In genomic region chr1:29286194-29286767, GRCh38 we compare ENCODE assay signal across 24 cellular contexts. TPM values are rescaled to one million over a fixed set of nuclear protein-coding genes. Genes with fewer than 3 reads are reported as not detected.
"Had no signal": no experiment of that assay in that cellular context is flagged by ENCODE, and none has a peak within 500 bp of the region (broad histone marks: within the 10 kb centered on the region; RNA-seq: fewer than 3 reads in every experiment).

No MANE protein-coding gene starts in this region.

- DNase-seq: activated CD4-positive, alpha-beta memory T cell treated with anti-CD3 and anti-CD28 coated beads for 36 hours; activated CD4-positive, alpha-beta T cell treated with anti-CD3 and anti-CD28 coated beads for 48 hours; activated gamma-delta T cell treated with Interleukin-2 at 50 U/mL for 16 hours; activated T-cell treated with anti-CD3 and anti-CD28 coated beads, Interleukin-2, amount 50 U/mL, for 72 hours; cerebellar nuclear complex; cortex of kidney; endodermal cell; foreskin fibroblast; immature natural killer cell; kidney glomerular epithelial cell; left lung; naive thymus-derived CD8-positive, alpha-beta T cell; psoas muscle; stimulated activated CD4-positive, alpha-beta T cell treated with anti-CD3 and anti-CD28 coated beads, Interleukin-12 subunit alpha, Interleukin-12 subunit beta, amount 100 ng/mL, for 4 hours; stimulated activated CD4-positive, alpha-beta T cell treated with anti-CD3 and anti-CD28 coated beads, Interleukin-1b, Interleukin-23, amount 100 ng/mL, for 48 hours; stimulated activated naive CD8-positive, alpha-beta T cell treated with anti-CD3 and anti-CD28 coated beads, Interleukin-15, amount 100 ng/mL, for 72 hours; tibial artery had no signal

- H3K27me3 ChIP-seq: breast epithelium, left lung, neutrophil, pancreas, right atrium auricular region, tibial artery had no signal

- H3K4me1 Mint-ChIP-seq: activated naive CD4-positive, alpha-beta T cell treated with anti-CD3 and anti-CD28 coated beads, Interleukin-2, amount 50 U/mL, for 24 hours had no signal

- H3K9me3 Mint-ChIP-seq: activated CD4-positive, alpha-beta memory T cell treated with anti-CD3 and anti-CD28 coated beads for 36 hours; activated naive CD4-positive, alpha-beta T cell treated with anti-CD3 and anti-CD28 coated beads, Interleukin-2, amount 50 U/mL, for 24 hours; activated T-cell treated with anti-CD3 and anti-CD28 coated beads, Interleukin-2, amount 50 U/mL, for 72 hours; endodermal cell; immature natural killer cell; mesothelial cell of epicardium; naive thymus-derived CD8-positive, alpha-beta T cell; stimulated activated naive CD8-positive, alpha-beta T cell treated with anti-CD3 and anti-CD28 coated beads, Interleukin-15, amount 100 ng/mL, for 72 hours had no signal

- H3K4me3 ChIP-seq: breast epithelium, left lung, pancreas, psoas muscle, right atrium auricular region, tibial artery had no signal

- H3K27ac Mint-ChIP-seq: activated CD4-positive, alpha-beta memory T cell treated with anti-CD3 and anti-CD28 coated beads for 36 hours; activated naive CD4-positive, alpha-beta T cell treated with anti-CD3 and anti-CD28 coated beads, Interleukin-2, amount 50 U/mL, for 24 hours; activated T-cell treated with anti-CD3 and anti-CD28 coated beads, Interleukin-2, amount 50 U/mL, for 72 hours; endodermal cell; immature natural killer cell; stimulated activated naive CD8-positive, alpha-beta T cell treated with anti-CD3 and anti-CD28 coated beads, Interleukin-15, amount 100 ng/mL, for 72 hours had no signal

- H3K27ac ChIP-seq: breast epithelium, epithelial cell of prostate, left lung, neutrophil, pancreas, psoas muscle, right atrium auricular region, tibial artery had no signal

- H3K4me1 ChIP-seq: breast epithelium, pancreas, psoas muscle, tibial artery had no signal

- H3K4me3 Mint-ChIP-seq: activated CD4-positive, alpha-beta memory T cell treated with anti-CD3 and anti-CD28 coated beads for 36 hours; activated naive CD4-positive, alpha-beta T cell treated with anti-CD3 and anti-CD28 coated beads, Interleukin-2, amount 50 U/mL, for 24 hours; activated T-cell treated with anti-CD3 and anti-CD28 coated beads, Interleukin-2, amount 50 U/mL, for 72 hours; endodermal cell; immature natural killer cell; mesothelial cell of epicardium; naive thymus-derived CD8-positive, alpha-beta T cell; stimulated activated naive CD8-positive, alpha-beta T cell treated with anti-CD3 and anti-CD28 coated beads, Interleukin-15, amount 100 ng/mL, for 72 hours had no signal

- H3K36me3 ChIP-seq: breast epithelium, left lung, neutrophil, pancreas, right atrium auricular region had no signal

- H3K36me3 Mint-ChIP-seq: activated CD4-positive, alpha-beta memory T cell treated with anti-CD3 and anti-CD28 coated beads for 36 hours; activated naive CD4-positive, alpha-beta T cell treated with anti-CD3 and anti-CD28 coated beads, Interleukin-2, amount 50 U/mL, for 24 hours; immature natural killer cell; naive thymus-derived CD8-positive, alpha-beta T cell had no signal

- ATAC-seq: activated T-cell treated with anti-CD3 and anti-CD28 coated beads, Interleukin-2, amount 50 U/mL, for 72 hours; left lung; naive thymus-derived CD8-positive, alpha-beta T cell; pancreas; psoas muscle; stimulated activated naive CD8-positive, alpha-beta T cell treated with anti-CD3 and anti-CD28 coated beads, Interleukin-15, amount 100 ng/mL, for 72 hours had no signal

- H3K27me3 Mint-ChIP-seq: activated CD4-positive, alpha-beta memory T cell treated with anti-CD3 and anti-CD28 coated beads for 36 hours; activated naive CD4-positive, alpha-beta T cell treated with anti-CD3 and anti-CD28 coated beads, Interleukin-2, amount 50 U/mL, for 24 hours; stimulated activated naive CD8-positive, alpha-beta T cell treated with anti-CD3 and anti-CD28 coated beads, Interleukin-15, amount 100 ng/mL, for 72 hours had no signal

- H3K9me3 ChIP-seq: breast epithelium, left lung, neutrophil, pancreas, psoas muscle, right atrium auricular region, tibial artery had no signal

RNA-seq across cellular contexts. Expression of gene PTPRU, which starts 50.0 kb away (rescaled TPM):
- total RNA-seq: naive thymus-derived CD8-positive, alpha-beta T cell had no signal
- polyA plus RNA-seq: immature natural killer cell had no signal
